ENCODE assay signal across 10 cellular contexts in genomic region chr2:202269585-202269984, GRCh38. TPM values are rescaled to one million over a fixed set of nuclear protein-coding genes. Genes with fewer than 3 reads are reported as not detected.
DNase-seq lines count a peak whose midpoint lies in the region; ATAC-seq and TF ChIP-seq lines count a peak whose summit lies in the region.
"Had no signal": no experiment of that assay in that cellular context is flagged by ENCODE, and none has a peak within 500 bp of the region (broad histone marks: within the 10 kb centered on the region; RNA-seq: fewer than 3 reads in every experiment).

No MANE protein-coding gene starts in this region.

- H2BK5ac ChIP-seq in H9 (ENCODE audit: insufficient read length, low read length) (no peak overlapping the region), mesenchymal stem cell (ENCODE audit: low read depth, low read length, poor library complexity, severe bottlenecking) (no peak overlapping the region)

- no peaks in the 10 kb centered on the region for H3K27me3 ChIP-seq in CD4-positive, alpha-beta T cell (ENCODE audit: control insufficient read depth, insufficient read depth, low read length)
- H3K27me3 ChIP-seq in H9 (ENCODE audit: insufficient read depth, low read length), result no peaks in the 10 kb centered on the region
- H3K27me3 ChIP-seq in mesenchymal stem cell (ENCODE audit: control insufficient read depth in 1 of 2, insufficient read depth in 1 of 2, low read length in 2 of 2), result no peaks in the 10 kb centered on the region
- H3K27me3 ChIP-seq: suprapubic skin had no signal

- no peak overlapping the region for H3K27ac ChIP-seq in CD4-positive, alpha-beta T cell (ENCODE audit: low read depth, low read length)
- H3K27ac ChIP-seq in H9 (ENCODE audit: insufficient read length, low read depth, low read length), result no peak overlapping the region
- no peak overlapping the region for H3K27ac ChIP-seq in mesenchymal stem cell (ENCODE audit: low read length, poor library complexity, severe bottlenecking)
- H3K27ac ChIP-seq: suprapubic skin had no signal

- no peak overlapping the region for H3K14ac ChIP-seq in H9 (ENCODE audit: insufficient read depth, low read length)
- H3K14ac ChIP-seq in mesenchymal stem cell (ENCODE audit: low read length in 2 of 2), result no peak overlapping the region

- H3K4me3 Mint-ChIP-seq in CD4-positive, alpha-beta T cell, result peak overlapping the region; percentile 87
- H3K4me3 Mint-ChIP-seq in H9 (peak overlapping the region; percentile 30 to 33; a peak in 3 of 5 replicates), T-helper 17 cell (peak overlapping the region; percentile 76)

- no peaks in the 10 kb centered on the region for H3K79me1 ChIP-seq in H9 (ENCODE audit: insufficient read depth, low read depth, low read length, poor library complexity, severe bottlenecking)
- H3K79me1 ChIP-seq in mesenchymal stem cell (replicated peaks; ENCODE audit: low read length, poor library complexity, severe bottlenecking), result no peaks in the 10 kb centered on the region

- H3K56ac ChIP-seq in H9 (ENCODE audit: insufficient read length, low read depth, low read length), result no peak overlapping the region

- CTCF ChIA-PET in CD4-positive, alpha-beta T cell (lab: Charles Lee), result interaction anchor here (0.9 kb wide), 1 partner anchor 28 kb away, joined by 3 read pairs; no protein-coding TSS in a partner anchor

- peaks cover 0 to 5% of the 10 kb centered on the region in 2 experiments for H3K36me3 ChIP-seq in mesenchymal stem cell (ENCODE audit: control insufficient read depth in 1 of 2, insufficient read depth in 2 of 2, low read depth in 1 of 2, low read length in 2 of 2)
- H3K36me3 ChIP-seq: suprapubic skin had no signal

- H4K20me1 ChIP-seq in H9 (ENCODE audit: control insufficient read depth, insufficient read depth, insufficient read length), result no peaks in the 10 kb centered on the region

- no peak overlapping the region for H3K4ac ChIP-seq in H9 (ENCODE audit: low read depth, low read length)
- no peak overlapping the region for H3K4ac ChIP-seq in mesenchymal stem cell (ENCODE audit: low read depth in 1 of 2, low read length in 2 of 2)

- intact Hi-C loops in CD4-positive, alpha-beta T cell (cut with DNase I, micrococcal nuclease), result loop anchor here (5.0 to 10.0 kb wide), 7 partner anchors 57 to 1015 kb away; partner anchors contain the start of genes ALS2 (in 1 of the 2), BMPR2 (in 1 of the 2), STRADB (in 1 of the 2) and TRAK2 (in 1 of the 2)

- no peaks in the 10 kb centered on the region for H3K27me3 Mint-ChIP-seq in CD4-positive, alpha-beta T cell
- no peaks in the 10 kb centered on the region for H3K27me3 Mint-ChIP-seq in H9 (ENCODE audit: low read depth)
- no peaks in the 10 kb centered on the region for H3K27me3 Mint-ChIP-seq in T-helper 17 cell

- no peak overlapping the region for H2BK20ac ChIP-seq in H9 (ENCODE audit: low read depth, low read length, poor library complexity, severe bottlenecking)

- H3K9me3 Mint-ChIP-seq in CD4-positive, alpha-beta T cell, result no peaks in the 10 kb centered on the region
- no peaks in the 10 kb centered on the region for H3K9me3 Mint-ChIP-seq in H9

- H3K4me2 ChIP-seq in H9 (ENCODE audit: insufficient read depth, insufficient read length, low read length), result peak overlapping the region; percentile 14
- H3K4me2 ChIP-seq in mesenchymal stem cell (ENCODE audit: low read length, poor library complexity, severe bottlenecking), result no peak overlapping the region

- ATAC-seq in CD4-positive, alpha-beta T cell (ENCODE audit: poor library complexity), result no peak
- peak; percentile 4 for ATAC-seq in T-helper 17 cell
- no peak for ATAC-seq in GM18909 (IDR thresholded peaks at IDR 0.05; ENCODE audit: poor library complexity, unreplicated experiment)
- ATAC-seq in GM19035 (IDR thresholded peaks at IDR 0.05; ENCODE audit: unreplicated experiment), result no peak

- POLR2A ChIA-PET in CD4-positive, alpha-beta T cell (lab: Charles Lee), result interaction anchor here (0.7 to 0.9 kb wide), 2 partner anchors 107 to 1406 kb away, joined by 3 read pairs; partner anchors contain the start of gene BMPR2

- peaks cover 46% of the 10 kb centered on the region for H3K4me1 Mint-ChIP-seq in CD4-positive, alpha-beta T cell (ENCODE audit: low read depth)
- peaks cover 13 to 14% of the 10 kb centered on the region in 2 experiments; a peak in 3 of 4 replicates for H3K4me1 Mint-ChIP-seq in H9
- H3K4me1 Mint-ChIP-seq in T-helper 17 cell, result peaks cover 20% of the 10 kb centered on the region

- H2BK15ac ChIP-seq in H9 (ENCODE audit: low read depth, low read length), result no peak overlapping the region
- no peak overlapping the region for H2BK15ac ChIP-seq in mesenchymal stem cell (ENCODE audit: low read depth, poor library complexity, severe bottlenecking)

- no peaks in the 10 kb centered on the region for H3K9me3 ChIP-seq in CD4-positive, alpha-beta T cell (ENCODE audit: control insufficient read depth, low read length)
- H3K9me3 ChIP-seq in H9 (ENCODE audit: control insufficient read depth, low read depth, low read length) (no peaks in the 10 kb centered on the region), T-helper 17 cell (ENCODE audit: control insufficient read depth, low read length, poor library complexity, severe bottlenecking) (no peaks in the 10 kb centered on the region), mesenchymal stem cell (ENCODE audit: control insufficient read depth, low read length) (no peaks in the 10 kb centered on the region)
- H3K9me3 ChIP-seq: suprapubic skin had no signal

- H3K23me2 ChIP-seq in H9 (ENCODE audit: insufficient read length, low read depth, low read length, poor library complexity, severe bottlenecking), result peaks cover 8% of the 10 kb centered on the region

- peak overlapping the region; percentile 78 for H3K27ac Mint-ChIP-seq in CD4-positive, alpha-beta T cell
- H3K27ac Mint-ChIP-seq in H9, result no peak overlapping the region
- H3K27ac Mint-ChIP-seq in T-helper 17 cell, result no peak overlapping the region

- peaks cover 77% of the 10 kb centered on the region for H3K79me2 ChIP-seq in H9 (ENCODE audit: insufficient read depth, low read length)

- WGBS in H9 (ENCODE audit: extremely low coverage, insufficient read length, low lambda C conversion rate), result no CpG with 5 or more reads among the region's 9 CpGs
- 94% methylated on average over 7 of the region's 9 CpGs for WGBS in mesenchymal stem cell

- no peak overlapping the region for H3K18ac ChIP-seq in H9 (ENCODE audit: insufficient read length, low read depth, low read length)
- no peak overlapping the region for H3K18ac ChIP-seq in mesenchymal stem cell (ENCODE audit: low read depth in 1 of 2, low read length in 2 of 2)

- H2BK120ac ChIP-seq in H9 (ENCODE audit: low read depth, low read length, poor library complexity, severe bottlenecking), result no peak overlapping the region
- no peak overlapping the region for H2BK120ac ChIP-seq in mesenchymal stem cell (ENCODE audit: low read depth, low read length)

- TF ChIP-seq CTCF in CD4-positive, alpha-beta T cell (IDR thresholded peaks at IDR 0.05), result no peak
- no peak for TF ChIP-seq CTCF in H9 (conservative IDR thresholded peaks at IDR 0.05)
- TF ChIP-seq CTCF in fibroblast of mammary gland (conservative IDR thresholded peaks at IDR 0.05; ENCODE audit: control insufficient read depth, insufficient read depth, low read depth, low read length), result no peak

- H4K8ac ChIP-seq in H9 (replicated peaks; ENCODE audit: insufficient read length, low read depth, low read length) (no peak overlapping the region), mesenchymal stem cell (ENCODE audit: low read length) (no peak overlapping the region)

- H3K9ac ChIP-seq in H9 (ENCODE audit: extremely low read depth, insufficient read length, low read length) (no peak overlapping the region), mesenchymal stem cell (ENCODE audit: low read length) (no peak overlapping the region)

- DNase-seq in CD4-positive, alpha-beta T cell, result no peak
- DNase-seq in H9 (no peak), T-helper 17 cell (peak in 1 of 3 donors; percentile 24), fibroblast of mammary gland (ENCODE audit: low read depth) (peak; percentile 50), iPS-NIHi11 (ENCODE audit: low spot score) (no peak), mesenchymal stem cell (no peak)
- DNase-seq: kidney glomerular epithelial cell had no signal

- no peak overlapping the region for H3T11ph ChIP-seq in H9 (ENCODE audit: low read length)

- H2AK5ac ChIP-seq in H9 (ENCODE audit: insufficient read length, low read length) (no peak overlapping the region), mesenchymal stem cell (ENCODE audit: low read length, severe bottlenecking) (no peak overlapping the region)

- H3K4me1 ChIP-seq in H9 (ENCODE audit: insufficient read depth, low read length) (peaks cover 2% of the 10 kb centered on the region; the same call in 1 of the 2 replicates), mesenchymal stem cell (ENCODE audit: control insufficient read depth, insufficient read depth, low read depth, low read length) (peaks cover 6% of the 10 kb centered on the region)

- H2BK12ac ChIP-seq in H9 (ENCODE audit: insufficient read length, low read depth, low read length) (no peak overlapping the region), mesenchymal stem cell (ENCODE audit: low read length in 2 of 2) (no peak overlapping the region)

- H3K4me3 ChIP-seq in fibroblast of mammary gland (ENCODE audit: control insufficient read depth, low read depth, low read length), result no peak overlapping the region
- no peak overlapping the region for H3K4me3 ChIP-seq in mesenchymal stem cell (ENCODE audit: insufficient read depth in 1 of 2, low read depth in 1 of 2, low read length in 2 of 2)
- H3K4me3 ChIP-seq: suprapubic skin had no signal

- H2AFZ ChIP-seq in H9 (ENCODE audit: low read length), result no peak overlapping the region
- no peak overlapping the region for H2AFZ ChIP-seq in mesenchymal stem cell (ENCODE audit: low read depth, low read length)

- H3K36me3 Mint-ChIP-seq in CD4-positive, alpha-beta T cell (ENCODE audit: low read depth), result peaks cover 24% of the 10 kb centered on the region
- peaks cover 0 to 5% (median 0%) of the 10 kb centered on the region in 3 experiments; a peak in 2 of 7 replicates for H3K36me3 Mint-ChIP-seq in H9 (ENCODE audit: insufficient read depth in 1 of 3, low read depth in 3 of 3)
- H3K36me3 Mint-ChIP-seq in T-helper 17 cell (ENCODE audit: low read depth), result no peaks in the 10 kb centered on the region

- no peak overlapping the region for H3K23ac ChIP-seq in H9 (ENCODE audit: insufficient read length, low read depth, low read length)
- H3K23ac ChIP-seq in mesenchymal stem cell (ENCODE audit: low read length in 2 of 2), result no peak overlapping the region

- H4K91ac ChIP-seq in H9 (ENCODE audit: insufficient read length, low read depth, low read length) (no peak overlapping the region), mesenchymal stem cell (ENCODE audit: low read length) (no peak overlapping the region)

- no peak overlapping the region for H4K5ac ChIP-seq in H9 (ENCODE audit: insufficient read length, low read depth, low read length)

RNA-seq across cellular contexts. Expression of gene NOP58, which starts 4.0 kb away (rescaled TPM):
- 100 to 1,000 TPM; 280 to 288 TPM for total RNA-seq in CD4-positive, alpha-beta T cell
- total RNA-seq in H9 (2021), result 164 and 168 TPM in 2 replicates
- total RNA-seq in T-helper 17 cell, result 100 to 1,000 TPM; 253 to 273 TPM
- polyA plus RNA-seq in mesenchymal stem cell (2013, experiment 1 of 2), result 65.5 TPM
- polyA plus RNA-seq in mesenchymal stem cell (2013, experiment 2 of 2), result 65.4 TPM

RNA-seq across cellular contexts. Expression of gene SUMO1, which starts 31.2 kb away (rescaled TPM):
- 10 to 100 TPM; 72.1 to 72.9 TPM for total RNA-seq in CD4-positive, alpha-beta T cell
- total RNA-seq in H9 (2021) (202 and 206 TPM in 2 replicates), T-helper 17 cell (10 to 100 TPM; 61.1 to 72.1 TPM)
- 159 TPM for polyA plus RNA-seq in mesenchymal stem cell (2013, experiment 1 of 2)
- 162 TPM for polyA plus RNA-seq in mesenchymal stem cell (2013, experiment 2 of 2)

Comparison
In these comparisons a context has a peak if more than half of its experiments do, and no peak if none do; other contexts are left out.
1. H3K4me3 Mint-ChIP-seq: peak in every context shown above with its lines; median percentile 87 in CD4-positive, alpha-beta T cell; 76 in T-helper 17 cell; 32 in H9.